8 cellular contexts compared by ENCODE assay signal in genomic region chr10:6300106-6300783, GRCh38.
DNase-seq lines count a peak whose midpoint lies in the region; ATAC-seq and TF ChIP-seq lines count a peak whose summit lies in the region.

No MANE protein-coding gene starts in this region.

- no peak overlapping the region for H3K9ac ChIP-seq in duodenal mucosa (ENCODE audit: low read depth in 1 of 2, low read length in 2 of 2)

- H3K4me3 ChIP-seq in AG10803 (ENCODE audit: low read length) (no peak overlapping the region), duodenal mucosa (ENCODE audit: low read depth in 1 of 2, low read length in 2 of 2) (peak overlapping the region in 1 of 2 donors; percentile 9), testis (no peak overlapping the region)

- 55 to 59% methylated on average over 11 to 14 of the region's 14 CpGs for WGBS in testis, 2 donors

- ATAC-seq in GM19023 (IDR thresholded peaks at IDR 0.05; ENCODE audit: unreplicated experiment) = peak; percentile 79
- peak; percentile 91 for ATAC-seq in HG03103 (IDR thresholded peaks at IDR 0.05; ENCODE audit: low read depth, unreplicated experiment)
- peak; percentile 88 for ATAC-seq in SK-N-SH treated with all-trans-retinoic acid at 6 μM for 48 hours

- intact Hi-C loops in testis (cut with DNase I; ENCODE audit: low total_unique reads) = no loop called here

- H3K27me3 ChIP-seq in duodenal mucosa (ENCODE audit: control insufficient read depth in 1 of 2, insufficient read depth in 2 of 2, low read length in 2 of 2) (no peaks in the 10 kb centered on the region), testis (no peaks in the 10 kb centered on the region)

- H3K4me1 ChIP-seq in duodenal mucosa (ENCODE audit: control insufficient read depth in 1 of 2, insufficient read depth in 2 of 2, low read length in 2 of 2) (peaks cover 41 to 51% of the 10 kb centered on the region in 2 donors), testis (no peaks in the 10 kb centered on the region)

- H3K36me3 ChIP-seq in duodenal mucosa (ENCODE audit: control insufficient read depth in 1 of 2, insufficient read depth in 2 of 2, low read length in 2 of 2) (no peaks in the 10 kb centered on the region), testis (ENCODE audit: low read depth, missing control alignments) (no peaks in the 10 kb centered on the region)

- no peak for TF ChIP-seq POLR2A in testis (IDR thresholded peaks at IDR 0.05)

- TF ChIP-seq CTCF in AG10803 (conservative IDR thresholded peaks at IDR 0.05; ENCODE audit: low read length) (no peak; the same call in 1 of the 2 replicates), testis (IDR thresholded peaks at IDR 0.05) (no peak)

- DNase-seq in AG10803 (ENCODE audit: low read depth) (peak; percentile 87), pons (ENCODE audit: low spot score) (peak; percentile 87), RKO (ENCODE audit: low spot score) (no peak), testis (no peak)

- H3K27ac ChIP-seq in duodenal mucosa (ENCODE audit: low read depth, low read length) (peak overlapping the region; percentile 15), testis (no peak overlapping the region)

- H3K9me3 ChIP-seq in duodenal mucosa (ENCODE audit: control insufficient read depth in 1 of 2, low read length in 2 of 2) = no peaks in the 10 kb centered on the region
- H3K9me3 ChIP-seq in testis = no peaks in the 10 kb centered on the region

TF ChIP-seq in SK-N-SH treated with all-trans-retinoic acid at 6 μM for 48 hours, 23 proteins besides CTCF, POLR2A, EP300 and RAD21:
- TF ChIP-seq CSRNP3 (CRISPR knock-in tag; IDR thresholded peaks at IDR 0.05) = no peak
- no peak for TF ChIP-seq CSDC2 (CRISPR knock-in tag; IDR thresholded peaks at IDR 0.05)
- TF ChIP-seq, protein P1, sequence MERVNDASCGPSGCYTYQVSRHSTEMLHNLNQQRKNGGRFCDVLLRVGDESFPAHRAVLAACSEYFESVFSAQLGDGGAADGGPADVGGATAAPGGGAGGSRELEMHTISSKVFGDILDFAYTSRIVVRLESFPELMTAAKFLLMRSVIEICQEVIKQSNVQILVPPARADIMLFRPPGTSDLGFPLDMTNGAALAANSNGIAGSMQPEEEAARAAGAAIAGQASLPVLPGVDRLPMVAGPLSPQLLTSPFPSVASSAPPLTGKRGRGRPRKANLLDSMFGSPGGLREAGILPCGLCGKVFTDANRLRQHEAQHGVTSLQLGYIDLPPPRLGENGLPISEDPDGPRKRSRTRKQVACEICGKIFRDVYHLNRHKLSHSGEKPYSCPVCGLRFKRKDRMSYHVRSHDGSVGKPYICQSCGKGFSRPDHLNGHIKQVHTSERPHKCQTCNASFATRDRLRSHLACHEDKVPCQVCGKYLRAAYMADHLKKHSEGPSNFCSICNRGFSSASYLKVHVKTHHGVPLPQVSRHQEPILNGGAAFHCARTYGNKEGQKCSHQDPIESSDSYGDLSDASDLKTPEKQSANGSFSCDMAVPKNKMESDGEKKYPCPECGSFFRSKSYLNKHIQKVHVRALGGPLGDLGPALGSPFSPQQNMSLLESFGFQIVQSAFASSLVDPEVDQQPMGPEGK (CRISPR knock-in tag; IDR thresholded peaks at IDR 0.05; ENCODE audit: borderline replicate concordance) = no peak
- TF ChIP-seq, protein P2, sequence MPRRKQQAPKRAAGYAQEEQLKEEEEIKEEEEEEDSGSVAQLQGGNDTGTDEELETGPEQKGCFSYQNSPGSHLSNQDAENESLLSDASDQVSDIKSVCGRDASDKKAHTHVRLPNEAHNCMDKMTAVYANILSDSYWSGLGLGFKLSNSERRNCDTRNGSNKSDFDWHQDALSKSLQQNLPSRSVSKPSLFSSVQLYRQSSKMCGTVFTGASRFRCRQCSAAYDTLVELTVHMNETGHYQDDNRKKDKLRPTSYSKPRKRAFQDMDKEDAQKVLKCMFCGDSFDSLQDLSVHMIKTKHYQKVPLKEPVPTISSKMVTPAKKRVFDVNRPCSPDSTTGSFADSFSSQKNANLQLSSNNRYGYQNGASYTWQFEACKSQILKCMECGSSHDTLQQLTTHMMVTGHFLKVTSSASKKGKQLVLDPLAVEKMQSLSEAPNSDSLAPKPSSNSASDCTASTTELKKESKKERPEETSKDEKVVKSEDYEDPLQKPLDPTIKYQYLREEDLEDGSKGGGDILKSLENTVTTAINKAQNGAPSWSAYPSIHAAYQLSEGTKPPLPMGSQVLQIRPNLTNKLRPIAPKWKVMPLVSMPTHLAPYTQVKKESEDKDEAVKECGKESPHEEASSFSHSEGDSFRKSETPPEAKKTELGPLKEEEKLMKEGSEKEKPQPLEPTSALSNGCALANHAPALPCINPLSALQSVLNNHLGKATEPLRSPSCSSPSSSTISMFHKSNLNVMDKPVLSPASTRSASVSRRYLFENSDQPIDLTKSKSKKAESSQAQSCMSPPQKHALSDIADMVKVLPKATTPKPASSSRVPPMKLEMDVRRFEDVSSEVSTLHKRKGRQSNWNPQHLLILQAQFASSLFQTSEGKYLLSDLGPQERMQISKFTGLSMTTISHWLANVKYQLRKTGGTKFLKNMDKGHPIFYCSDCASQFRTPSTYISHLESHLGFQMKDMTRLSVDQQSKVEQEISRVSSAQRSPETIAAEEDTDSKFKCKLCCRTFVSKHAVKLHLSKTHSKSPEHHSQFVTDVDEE (CRISPR knock-in tag; IDR thresholded peaks at IDR 0.05) = no peak
- no peak for TF ChIP-seq ARNTL (CRISPR knock-in tag; IDR thresholded peaks at IDR 0.05; ENCODE audit: borderline replicate concordance, low read depth)

Comparison
In these comparisons a context has a peak if more than half of its experiments do, and no peak if none do; other contexts are left out.
1. DNase-seq: peak in AG10803 (single experiment) and pons (single experiment); none in RKO (single experiment) and testis (single experiment).
2. Peak in every context shown above with its lines, with median percentiles within 50 percentile points of each other: ATAC-seq.